In genomic region chr1:10537082-10537766, GRCh38 we compare ENCODE assay signal across 1 cellular context.
TF ChIP-seq lines count a peak whose summit lies in the region.

No MANE protein-coding gene starts in this region.

TF ChIP-seq in SK-N-SH, 30 proteins besides CTCF, POLR2A, EP300 and RAD21 (continued from another document):
- TF ChIP-seq EZH2phosphoT487 (IDR thresholded peaks at IDR 0.05; ENCODE audit: borderline replicate concordance, low read depth) (no peak), POLR2AphosphoS5 (IDR thresholded peaks at IDR 0.05; ENCODE audit: low read depth, low read length) (no peak), IRF3 (IDR thresholded peaks at IDR 0.05; ENCODE audit: low read depth, low read length) (no peak), MAX (IDR thresholded peaks at IDR 0.05; ENCODE audit: low read depth) (no peak), JUND (IDR thresholded peaks at IDR 0.05) (no peak), GATA2 (CRISPR knock-in tag; IDR thresholded peaks at IDR 0.05) (no peak), TCF12 (IDR thresholded peaks at IDR 0.05) (no peak), SIN3A (IDR thresholded peaks at IDR 0.05; ENCODE audit: borderline replicate concordance, low read depth, low read length) (no peak), NRF1 (IDR thresholded peaks at IDR 0.05; ENCODE audit: low read depth, low read length) (no peak)
